In genomic region chr13:53513199-53513598, GRCh38 we compare ENCODE assay signal across 20 cellular contexts.
"Had no signal": no experiment of that assay in that cellular context is flagged by ENCODE, and none has a peak within 500 bp of the region (broad histone marks: within the 10 kb centered on the region; RNA-seq: fewer than 3 reads in every experiment).

No MANE protein-coding gene starts in this region.

- H3K9me3 Mint-ChIP-seq: activated B cell treated with CpG ODN at 0.5 μM for 24 hours, neural crest cell, type B pancreatic cell had no signal

- H3K36me3 ChIP-seq: cardiac muscle cell, left lung, pancreas, suprapubic skin had no signal

- H3K4me1 Mint-ChIP-seq: activated B cell treated with CpG ODN at 0.5 μM for 24 hours; activated naive CD8-positive, alpha-beta T cell treated with anti-CD3 and anti-CD28 coated beads, Interleukin-2, amount 10 ng/mL, durations not matched to agents 7 days and 5 days; activated T-helper 17 cell treated with anti-CD3 and anti-CD28 coated beads, Interleukin-2, amount 50 U/mL, for 72 hours; naive B cell had no signal

- ATAC-seq: activated CD8-positive, alpha-beta T cell treated with anti-CD3 and anti-CD28 coated beads for 36 hours; activated T-helper 17 cell treated with anti-CD3 and anti-CD28 coated beads, Interleukin-2, amount 50 U/mL, for 72 hours; left lung; pancreas had no signal

- H3K27me3 ChIP-seq: cardiac muscle cell, dorsolateral prefrontal cortex, left lung, pancreas, suprapubic skin had no signal

- DNase-seq: activated B cell treated with CpG ODN at 0.5 μM for 24 hours; activated CD4-positive, alpha-beta T cell treated with anti-CD3 and anti-CD28 coated beads for 48 hours; activated CD8-positive, alpha-beta T cell treated with anti-CD3 and anti-CD28 coated beads for 36 hours; activated naive CD4-positive, alpha-beta T cell treated with Interleukin-2 at 50 U/mL for 16 hours; activated naive CD8-positive, alpha-beta T cell treated with anti-CD3 and anti-CD28 coated beads, Interleukin-2, amount 10 ng/mL, durations not matched to agents 7 days and 5 days; activated T-cell treated with anti-CD3 and anti-CD28 coated beads, Interleukin-2, amount 50 U/mL, for 1 hour; amygdala; dorsolateral prefrontal cortex; kidney; left lung; naive B cell; pancreas; SW 1271; T-helper 2 cell had no signal

- H3K27ac Mint-ChIP-seq: activated B cell treated with CpG ODN at 0.5 μM for 24 hours; activated CD8-positive, alpha-beta T cell treated with anti-CD3 and anti-CD28 coated beads for 36 hours; activated naive CD8-positive, alpha-beta T cell treated with anti-CD3 and anti-CD28 coated beads, Interleukin-2, amount 10 ng/mL, durations not matched to agents 7 days and 5 days; activated T-helper 17 cell treated with anti-CD3 and anti-CD28 coated beads, Interleukin-2, amount 50 U/mL, for 72 hours; naive B cell; stimulated activated naive CD8-positive, alpha-beta T cell treated with anti-CD3 and anti-CD28 coated beads, Interleukin-15, Interleukin-2, amounts not matched to agents 100 ng/mL and 50 ng/mL, for 24 hours; type B pancreatic cell had no signal

- H3K4me3 ChIP-seq: cardiac muscle cell, left lung, pancreas, suprapubic skin had no signal

- H3K27me3 Mint-ChIP-seq: activated B cell treated with CpG ODN at 0.5 μM for 24 hours; activated CD8-positive, alpha-beta T cell treated with anti-CD3 and anti-CD28 coated beads for 36 hours; activated naive CD8-positive, alpha-beta T cell treated with anti-CD3 and anti-CD28 coated beads, Interleukin-2, amount 10 ng/mL, durations not matched to agents 7 days and 5 days; activated T-helper 17 cell treated with anti-CD3 and anti-CD28 coated beads, Interleukin-2, amount 50 U/mL, for 72 hours; naive B cell; stimulated activated naive CD8-positive, alpha-beta T cell treated with anti-CD3 and anti-CD28 coated beads, Interleukin-15, Interleukin-2, amounts not matched to agents 100 ng/mL and 50 ng/mL, for 24 hours; type B pancreatic cell had no signal

- H3K36me3 Mint-ChIP-seq: activated naive CD8-positive, alpha-beta T cell treated with anti-CD3 and anti-CD28 coated beads, Interleukin-2, amount 10 ng/mL, durations not matched to agents 7 days and 5 days; naive B cell; type B pancreatic cell had no signal

- H3K4me1 ChIP-seq: left lung, pancreas, suprapubic skin had no signal

- H3K4me3 Mint-ChIP-seq: activated B cell treated with CpG ODN at 0.5 μM for 24 hours; activated CD8-positive, alpha-beta T cell treated with anti-CD3 and anti-CD28 coated beads for 36 hours; activated naive CD8-positive, alpha-beta T cell treated with anti-CD3 and anti-CD28 coated beads, Interleukin-2, amount 10 ng/mL, durations not matched to agents 7 days and 5 days; activated T-helper 17 cell treated with anti-CD3 and anti-CD28 coated beads, Interleukin-2, amount 50 U/mL, for 72 hours; naive B cell; neural crest cell; stimulated activated naive CD8-positive, alpha-beta T cell treated with anti-CD3 and anti-CD28 coated beads, Interleukin-15, Interleukin-2, amounts not matched to agents 100 ng/mL and 50 ng/mL, for 24 hours; type B pancreatic cell had no signal

- H3K27ac ChIP-seq: cardiac muscle cell, left lung, pancreas, suprapubic skin had no signal

- H3K9me3 ChIP-seq: left lung, pancreas, suprapubic skin had no signal
